9 cellular contexts compared by ENCODE assay signal in genomic region chrX:103687696-103688191, GRCh38. TPM values are rescaled to one million over a fixed set of nuclear protein-coding genes. Genes with fewer than 3 reads are reported as not detected.
DNase-seq lines count a peak whose midpoint lies in the region; ATAC-seq and TF ChIP-seq lines count a peak whose summit lies in the region.
"Had no signal": no experiment of that assay in that cellular context is flagged by ENCODE, and none has a peak within 500 bp of the region (broad histone marks: within the 10 kb centered on the region; RNA-seq: fewer than 3 reads in every experiment).

No MANE protein-coding gene starts in this region.

- POLR2A ChIA-PET in Panc1 (lab: Charles Lee), result no interaction called here

- in situ Hi-C loops in Panc1 (cut with HindIII; ENCODE audit: low pct_unique_long_range_greater_than_20kb, low sequenced_read_pairs), result no loop called here

- H3K79me2 ChIP-seq in KMS-11 (ENCODE audit: insufficient read depth, low read depth), result peaks cover 29% of the 10 kb centered on the region

- H3K27me3 Mint-ChIP-seq in Calu3 (ENCODE audit: unreplicated experiment) (no peaks in the 10 kb centered on the region), neural crest cell (ENCODE audit: low read depth) (peaks cover 11% of the 10 kb centered on the region)
- H3K27me3 Mint-ChIP-seq in activated T-helper 17 cell treated with anti-CD3 and anti-CD28 coated beads, Interleukin-2, amount 50 U/mL, for 72 hours, result no peaks in the 10 kb centered on the region
- H3K27me3 Mint-ChIP-seq: activated naive CD8-positive, alpha-beta T cell had no signal

- H3K9me3 Mint-ChIP-seq in Calu3 (ENCODE audit: low read depth, unreplicated experiment), result no peaks in the 10 kb centered on the region
- H3K9me3 Mint-ChIP-seq in activated T-helper 17 cell treated with anti-CD3 and anti-CD28 coated beads, Interleukin-2, amount 50 U/mL, for 72 hours, result no peaks in the 10 kb centered on the region
- H3K9me3 Mint-ChIP-seq in neural crest cell, result no peaks in the 10 kb centered on the region

- H3K4me3 ChIP-seq in KMS-11 (IDR thresholded peaks at IDR 0.05; ENCODE audit: insufficient read depth, low read depth, low read length) (no peak overlapping the region), Panc1 (ENCODE audit: low read depth in 2 of 2, low read length in 2 of 2) (peak overlapping the region; percentile 81 to 99), foreskin fibroblast (ENCODE audit: low read depth in 1 of 2, low read length in 2 of 2) (peak overlapping the region; percentile 77 to 92), testis (peak overlapping the region; percentile 60 to 77)

- 0 to 1% methylated on average over 16 of the region's 16 CpGs for WGBS in testis, 2 donors

- H3K27me3 ChIP-seq in KMS-11 (ENCODE audit: insufficient read depth, low read depth) (no peaks in the 10 kb centered on the region), Panc1 (ENCODE audit: control insufficient read depth, insufficient read depth, low read length) (no peaks in the 10 kb centered on the region), testis (no peaks in the 10 kb centered on the region)

- DNase-seq in Calu3, result peak; percentile 57
- DNase-seq in Panc1 (ENCODE audit: low read depth, low spot score), result peak; percentile 77
- DNase-seq in foreskin fibroblast, result peak; percentile 56 to 86
- DNase-seq in neural crest cell (ENCODE audit: low read depth, low spot score), result peak; percentile 69
- peak; percentile 78 for DNase-seq in testis

- peak overlapping the region; percentile 73; the same call in 1 of the 2 replicates for H3K4me2 ChIP-seq in KMS-11

- intact Hi-C loops in Calu3 (cut with micrococcal nuclease; ENCODE audit: unreplicated experiment), result loop anchor here (2.0 to 5.0 kb wide), 3 partner anchors 60 to 155 kb away; partner anchors contain the start of gene TCEAL1
- intact Hi-C loops in Panc1 (cut with micrococcal nuclease; ENCODE audit: unreplicated experiment), result loop anchor here (1.0 to 5.0 kb wide), 3 partner anchors 85 to 155 kb away; no protein-coding TSS in a partner anchor
- intact Hi-C loops in testis (cut with DNase I; ENCODE audit: low total_unique reads), result loop anchor here (10.0 kb wide), 2 partner anchors 153 to 333 kb away; partner anchors contain the start of gene TCEAL9

- H2AFZ ChIP-seq in KMS-11 (ENCODE audit: low read depth), result peak overlapping the region; percentile 86

- no peak overlapping the region for H3K27ac Mint-ChIP-seq in Calu3 (ENCODE audit: unreplicated experiment)
- H3K27ac Mint-ChIP-seq in activated T-helper 17 cell treated with anti-CD3 and anti-CD28 coated beads, Interleukin-2, amount 50 U/mL, for 72 hours, result no peak overlapping the region
- H3K27ac Mint-ChIP-seq in neural crest cell (ENCODE audit: unreplicated experiment), result no peak overlapping the region
- H3K27ac Mint-ChIP-seq: activated naive CD8-positive, alpha-beta T cell had no signal

- H3K9ac ChIP-seq in KMS-11, result peak overlapping the region; percentile 99

- TF ChIP-seq CTCF in Calu3 (IDR thresholded peaks at IDR 0.05; ENCODE audit: unreplicated experiment), result peak; percentile 41
- peak; percentile 73 for TF ChIP-seq CTCF in KMS-11 (conservative IDR thresholded peaks at IDR 0.05; ENCODE audit: low read depth, low read length)
- peak; percentile 83 for TF ChIP-seq CTCF in Panc1 (IDR thresholded peaks at IDR 0.05)
- peak; percentile 60 for TF ChIP-seq CTCF in foreskin fibroblast (IDR thresholded peaks at IDR 0.05; ENCODE audit: low read depth, low read length)
- peak; percentile 80 for TF ChIP-seq CTCF in neural crest cell (conservative IDR thresholded peaks at IDR 0.05)
- peak; percentile 51 to 85 (median 81) for TF ChIP-seq CTCF in testis (IDR thresholded peaks at IDR 0.05)

- no peaks in the 10 kb centered on the region for H4K20me1 ChIP-seq in KMS-11 (ENCODE audit: insufficient read depth)

- H3K9me3 ChIP-seq in Panc1 (ENCODE audit: control insufficient read depth, insufficient read depth, low read depth, low read length) (no peaks in the 10 kb centered on the region), testis (no peaks in the 10 kb centered on the region)

- no peak for TF ChIP-seq POLR2A in testis (IDR thresholded peaks at IDR 0.05)

- peak; percentile 43 for ATAC-seq in Panc1
- peak; percentile 22 for ATAC-seq in activated T-helper 17 cell treated with anti-CD3 and anti-CD28 coated beads, Interleukin-2, amount 50 U/mL, for 72 hours (replicated peaks)
- no peak for ATAC-seq in GM18861 (IDR thresholded peaks at IDR 0.05; ENCODE audit: unreplicated experiment)

- TSS peak; percentile 36 for BruUV-seq in Calu3 (replicated peaks; lab: Mats Ljungman, UMichigan)
- no TSS peak for BruUV-seq in Panc1 (replicated peaks; lab: Mats Ljungman, UMichigan)

- peak overlapping the region; percentile 99 for H3K27ac ChIP-seq in KMS-11
- peak overlapping the region; percentile 99 for H3K27ac ChIP-seq in Panc1 (ENCODE audit: low read length)
- peak overlapping the region; percentile 97 to 99 for H3K27ac ChIP-seq in testis

- H3K36me3 Mint-ChIP-seq in Calu3 (ENCODE audit: insufficient read depth, unreplicated experiment) (peaks cover 20% of the 10 kb centered on the region), neural crest cell (ENCODE audit: low read depth) (peaks cover 7% of the 10 kb centered on the region)
- H3K36me3 Mint-ChIP-seq in activated T-helper 17 cell treated with anti-CD3 and anti-CD28 coated beads, Interleukin-2, amount 50 U/mL, for 72 hours (ENCODE audit: low read depth), result peaks cover 25% of the 10 kb centered on the region

- CTCF ChIA-PET in Calu3 (lab: Charles Lee), result interaction anchor here (0.7 to 1.0 kb wide), 2 partner anchors 31 to 158 kb away, joined by 3 to 6 read pairs; no protein-coding TSS in a partner anchor
- CTCF ChIA-PET in Panc1 (lab: Charles Lee), result interaction anchor here (0.6 to 1.6 kb wide), 3 partner anchors 23 to 253 kb away, joined by 7 to 9 read pairs (median 8); no protein-coding TSS in a partner anchor

- H3K36me3 ChIP-seq in KMS-11 (ENCODE audit: insufficient read depth) (no peaks in the 10 kb centered on the region; the same call in 1 of the 2 replicates), Panc1 (ENCODE audit: control insufficient read depth, insufficient read depth, low read length) (peaks cover 23% of the 10 kb centered on the region), testis (ENCODE audit: low read depth, missing control alignments) (no peaks in the 10 kb centered on the region)

- H3K4me1 Mint-ChIP-seq in Calu3 (ENCODE audit: low read depth, unreplicated experiment) (peaks cover 7% of the 10 kb centered on the region), neural crest cell (peaks cover 5% of the 10 kb centered on the region)
- H3K4me1 Mint-ChIP-seq in activated T-helper 17 cell treated with anti-CD3 and anti-CD28 coated beads, Interleukin-2, amount 50 U/mL, for 72 hours, result no peaks in the 10 kb centered on the region

- H3K4me1 ChIP-seq in KMS-11 (ENCODE audit: low read depth, poor library complexity, severe bottlenecking) (peaks cover 14% of the 10 kb centered on the region), Panc1 (ENCODE audit: control insufficient read depth, insufficient read depth, low read length) (peaks cover 23% of the 10 kb centered on the region), testis (no peaks in the 10 kb centered on the region)

- no peak overlapping the region for H3K4me3 Mint-ChIP-seq in Calu3 (ENCODE audit: low read depth, unreplicated experiment)
- H3K4me3 Mint-ChIP-seq in activated T-helper 17 cell treated with anti-CD3 and anti-CD28 coated beads, Interleukin-2, amount 50 U/mL, for 72 hours, result no peak overlapping the region
- H3K4me3 Mint-ChIP-seq in neural crest cell, result no peak overlapping the region
- H3K4me3 Mint-ChIP-seq: activated naive CD8-positive, alpha-beta T cell had no signal

RNA-seq across cellular contexts. Expression of gene MORF4L2, which starts 1.2 kb away (rescaled TPM):
- total RNA-seq in Calu3 (2022) (388 and 438 TPM in 2 replicates), Panc1 (2021; ENCODE audit: unreplicated experiment) (500 TPM), neural crest cell (412 TPM in 2 replicates), testis (100 to 1,000 TPM; 257 to 267 TPM)
- 210 TPM for polyA plus RNA-seq in Panc1 (2012; ENCODE audit: insufficient read length)
- total RNA-seq in activated T-helper 17 cell treated with anti-CD3 and anti-CD28 coated beads, Interleukin-2, amount 50 U/mL, for 72 hours, result 100 to 1,000 TPM; 181 to 247 TPM
- 220 TPM for polyA plus RNA-seq in testis (ENCODE audit: insufficient read depth, low read depth, low replicate concordance)

RNA-seq across cellular contexts. Expression of gene TMEM31, which starts 23.0 kb away (rescaled TPM):
- not detected in 2 replicates for total RNA-seq in Calu3 (2022)
- total RNA-seq in Panc1 (2021; ENCODE audit: unreplicated experiment), result not detected
- not detected for polyA plus RNA-seq in Panc1 (2012; ENCODE audit: insufficient read length)
- not detected for total RNA-seq in activated T-helper 17 cell treated with anti-CD3 and anti-CD28 coated beads, Interleukin-2, amount 50 U/mL, for 72 hours
- total RNA-seq in neural crest cell, result 2.0 TPM in 1 of 2 replicates, not detected in the other
- 100 to 1,000 TPM in 1 of 2 donors, 10 to 100 TPM in 1; 10.8 to 110 TPM for total RNA-seq in testis
- polyA plus RNA-seq in testis (ENCODE audit: insufficient read depth, low read depth, low replicate concordance), result 51.9 TPM

RNA-seq across cellular contexts. Expression of gene TCEAL1, which starts 59.0 kb away (rescaled TPM):
- 16.4 and 17.1 TPM in 2 replicates for total RNA-seq in Calu3 (2022)
- 31.7 TPM for total RNA-seq in Panc1 (2021; ENCODE audit: unreplicated experiment)
- 24.0 TPM for polyA plus RNA-seq in Panc1 (2012; ENCODE audit: insufficient read length)
- 1 to 10 TPM; 6.0 to 9.3 TPM for total RNA-seq in activated T-helper 17 cell treated with anti-CD3 and anti-CD28 coated beads, Interleukin-2, amount 50 U/mL, for 72 hours
- 12.2 and 13.0 TPM in 2 replicates for total RNA-seq in neural crest cell
- total RNA-seq in testis, result 10 to 100 TPM; 63.6 to 83.9 TPM
- 30.9 TPM for polyA plus RNA-seq in testis (ENCODE audit: insufficient read depth, low read depth, low replicate concordance)
